12 cellular contexts compared by ENCODE assay signal in genomic region chr19:4089946-4090345, GRCh38. TPM values are rescaled to one million over a fixed set of nuclear protein-coding genes. Genes with fewer than 3 reads are reported as not detected.
DNase-seq lines count a peak whose midpoint lies in the region; ATAC-seq and TF ChIP-seq lines count a peak whose summit lies in the region.
"Had no signal": no experiment of that assay in that cellular context is flagged by ENCODE, and none has a peak within 500 bp of the region (broad histone marks: within the 10 kb centered on the region; RNA-seq: fewer than 3 reads in every experiment).

No MANE protein-coding gene starts in this region.

- POLR2A ChIA-PET in CD4-positive, alpha-beta T cell (lab: Charles Lee), result interaction anchor here (0.7 to 3.7 kb wide), 11 partner anchors 9 to 102 kb away, joined by 3 to 68 read pairs (median 4); partner anchors contain the start of gene ZBTB7A

- peak overlapping the region; percentile 52 for H3K27ac ChIP-seq in CD4-positive, alpha-beta T cell (ENCODE audit: low read depth, low read length)
- H3K27ac ChIP-seq in spleen (peak overlapping the region in 7 of 8 donors; percentile 53 to 87 (median 82)), esophagus squamous epithelium (peak overlapping the region in 2 of 4 donors; percentile 41 to 60)
- H3K27ac ChIP-seq: C4-2B, psoas muscle, uterus had no signal

- DNase-seq in CD4-positive, alpha-beta T cell, result no peak
- no peak for DNase-seq in central memory CD8-positive, alpha-beta T cell (ENCODE audit: low spot score in 2 of 2)
- DNase-seq in spleen, result no peak
- no peak for DNase-seq in HuH-7 (ENCODE audit: low spot score)
- DNase-seq in MG63, result no peak
- DNase-seq in esophagus squamous epithelium (lab: John Stamatoyannopoulos, UW), result no peak
- DNase-seq: islet precursor cell, NCI-H1105, uterus had no signal

- CTCF ChIA-PET in CD4-positive, alpha-beta T cell (lab: Charles Lee), result no interaction called here

- H3K36me3 ChIP-seq in spleen (peaks cover 0 to 60% (median 37%) of the 10 kb centered on the region in 6 donors), MG63 (no peaks in the 10 kb centered on the region), esophagus squamous epithelium (peaks cover 14 to 60% (median 19%) of the 10 kb centered on the region in 3 donors)
- H3K36me3 ChIP-seq: uterus had no signal

- no peak for TF ChIP-seq CTCF in CD4-positive, alpha-beta T cell (IDR thresholded peaks at IDR 0.05)
- TF ChIP-seq CTCF in spleen (IDR thresholded peaks at IDR 0.05 in 8 of 11, conservative IDR thresholded peaks at IDR 0.05 in 3 of 11), result no peak
- TF ChIP-seq CTCF in esophagus squamous epithelium (IDR thresholded peaks at IDR 0.05), result no peak

- WGBS in spleen, 5 donors, result 76 to 83% (median 81%) methylated on average over 22 of the region's 22 CpGs
- 86 to 96% methylated on average over 4 to 9 of the region's 22 CpGs for WGBS in esophagus squamous epithelium, 2 donors

- peak overlapping the region; percentile 95 for H3K27ac Mint-ChIP-seq in CD4-positive, alpha-beta T cell
- peak overlapping the region; percentile 90 for H3K27ac Mint-ChIP-seq in central memory CD8-positive, alpha-beta T cell (ENCODE audit: low read depth)

- no peaks in the 10 kb centered on the region for H3K9me3 ChIP-seq in CD4-positive, alpha-beta T cell (ENCODE audit: control insufficient read depth, low read length)
- H3K9me3 ChIP-seq in spleen, result no peaks in the 10 kb centered on the region
- H3K9me3 ChIP-seq in MG63, result no peaks in the 10 kb centered on the region
- no peaks in the 10 kb centered on the region for H3K9me3 ChIP-seq in esophagus squamous epithelium
- H3K9me3 ChIP-seq: psoas muscle, uterus had no signal

- no peaks in the 10 kb centered on the region for H3K27me3 Mint-ChIP-seq in CD4-positive, alpha-beta T cell
- no peaks in the 10 kb centered on the region for H3K27me3 Mint-ChIP-seq in central memory CD8-positive, alpha-beta T cell

- H3K9me3 Mint-ChIP-seq in CD4-positive, alpha-beta T cell, result no peaks in the 10 kb centered on the region
- H3K9me3 Mint-ChIP-seq in central memory CD8-positive, alpha-beta T cell, result no peaks in the 10 kb centered on the region

- intact Hi-C loops in CD4-positive, alpha-beta T cell (cut with DNase I, micrococcal nuclease), result loop anchor here (2.0 to 5.0 kb wide), 3 partner anchors 15 to 32 kb away; partner anchors contain the start of gene MAP2K2 (in 1 of the 2)
- intact Hi-C loops in spleen (cut with DNase I; ENCODE audit: low total_unique reads) (no loop called here), esophagus squamous epithelium (cut with DNase I) (no loop called here)

- no peak overlapping the region for H3K4me3 Mint-ChIP-seq in CD4-positive, alpha-beta T cell
- no peak overlapping the region for H3K4me3 Mint-ChIP-seq in central memory CD8-positive, alpha-beta T cell

- peaks cover 7 to 55% (median 40%) of the 10 kb centered on the region in 6 donors for H3K4me1 ChIP-seq in spleen
- peaks cover 6 to 39% (median 11%) of the 10 kb centered on the region in 3 donors for H3K4me1 ChIP-seq in esophagus squamous epithelium
- H3K4me1 ChIP-seq: psoas muscle, uterus had no signal

- H3K36me3 Mint-ChIP-seq in CD4-positive, alpha-beta T cell (ENCODE audit: low read depth), result peaks cover 6% of the 10 kb centered on the region
- H3K36me3 Mint-ChIP-seq in central memory CD8-positive, alpha-beta T cell (ENCODE audit: insufficient read depth), result peaks cover 15% of the 10 kb centered on the region

- no peaks in the 10 kb centered on the region for H3K27me3 ChIP-seq in CD4-positive, alpha-beta T cell (ENCODE audit: control insufficient read depth, insufficient read depth, low read length)
- H3K27me3 ChIP-seq in spleen (replicated peaks in 1 of 7), result no peaks in the 10 kb centered on the region
- no peaks in the 10 kb centered on the region for H3K27me3 ChIP-seq in MG63
- H3K27me3 ChIP-seq in esophagus squamous epithelium, result no peaks in the 10 kb centered on the region
- H3K27me3 ChIP-seq: uterus had no signal

- H3K4me3 ChIP-seq in spleen, result peak overlapping the region in 2 of 8 donors; percentile 29 to 58
- H3K4me3 ChIP-seq in MG63, result no peak overlapping the region
- H3K4me3 ChIP-seq in esophagus squamous epithelium, result peak overlapping the region in 1 of 4 donors; percentile 3
- H3K4me3 ChIP-seq: uterus had no signal

- TF ChIP-seq POLR2A in spleen (IDR thresholded peaks at IDR 0.05), result no peak
- no peak for TF ChIP-seq POLR2A in esophagus squamous epithelium (IDR thresholded peaks at IDR 0.05)

- no peak for ATAC-seq in CD4-positive, alpha-beta T cell (ENCODE audit: poor library complexity)
- ATAC-seq in HG03354 (IDR thresholded peaks at IDR 0.05; ENCODE audit: poor library complexity, severe bottlenecking, unreplicated experiment), result peak; percentile 4
- ATAC-seq in central memory CD8-positive, alpha-beta T cell (replicated peaks; ENCODE audit: extremely low read depth, poor library complexity, severe bottlenecking), result no peak

- H3K4me1 Mint-ChIP-seq in CD4-positive, alpha-beta T cell (ENCODE audit: low read depth), result peaks cover 36% of the 10 kb centered on the region
- H3K4me1 Mint-ChIP-seq in central memory CD8-positive, alpha-beta T cell, result peaks cover 29% of the 10 kb centered on the region

RNA-seq across cellular contexts. Expression of gene ZBTB7A, which starts 23.2 kb away (rescaled TPM):
- 10 to 100 TPM; 44.2 to 47.2 TPM for total RNA-seq in CD4-positive, alpha-beta T cell
- 10 to 100 TPM; 43.0 to 68.1 (median 53.7) TPM for total RNA-seq in spleen
- 10 to 100 TPM in 1 of 3 donors, 1 to 10 TPM in 2; 4.0 to 15.2 (median 4.2) TPM for polyA plus RNA-seq in spleen
- 7.8 and 8.7 TPM in 2 replicates for total RNA-seq in MG63 (2014; rRNA removed; shearing (Covaris generic); ENCODE audit: low replicate concordance)
- total RNA-seq in esophagus squamous epithelium, result 100 to 1,000 TPM in 1 of 4 donors, 10 to 100 TPM in 3; 60.5 to 187 (median 81.2) TPM

RNA-seq across cellular contexts. Expression of gene MAP2K2, which starts 34.0 kb away (rescaled TPM):
- total RNA-seq in CD4-positive, alpha-beta T cell, result 10 to 100 TPM; 72.7 to 77.6 TPM
- total RNA-seq in spleen (100 to 1,000 TPM in 5 of 7 donors, 10 to 100 TPM in 2; 95.3 to 131 (median 101) TPM), esophagus squamous epithelium (100 to 1,000 TPM in 1 of 4 donors, 10 to 100 TPM in 3; 76.9 to 128 (median 93.8) TPM)
- 100 to 1,000 TPM; 117 to 165 (median 160) TPM for polyA plus RNA-seq in spleen
- 115 and 216 TPM in 2 replicates for total RNA-seq in MG63 (2014; rRNA removed; shearing (Covaris generic); ENCODE audit: low replicate concordance)

Comparison
In these comparisons a context has a peak if more than half of its experiments do, and no peak if none do; other contexts are left out.
1. intact Hi-C loops: an anchor here in CD4-positive, alpha-beta T cell (2.0 to 5.0 kb wide); none called in spleen and esophagus squamous epithelium.